Comparison of ENCODE assay signal across 1 cellular context in the genomic region with DNA sequence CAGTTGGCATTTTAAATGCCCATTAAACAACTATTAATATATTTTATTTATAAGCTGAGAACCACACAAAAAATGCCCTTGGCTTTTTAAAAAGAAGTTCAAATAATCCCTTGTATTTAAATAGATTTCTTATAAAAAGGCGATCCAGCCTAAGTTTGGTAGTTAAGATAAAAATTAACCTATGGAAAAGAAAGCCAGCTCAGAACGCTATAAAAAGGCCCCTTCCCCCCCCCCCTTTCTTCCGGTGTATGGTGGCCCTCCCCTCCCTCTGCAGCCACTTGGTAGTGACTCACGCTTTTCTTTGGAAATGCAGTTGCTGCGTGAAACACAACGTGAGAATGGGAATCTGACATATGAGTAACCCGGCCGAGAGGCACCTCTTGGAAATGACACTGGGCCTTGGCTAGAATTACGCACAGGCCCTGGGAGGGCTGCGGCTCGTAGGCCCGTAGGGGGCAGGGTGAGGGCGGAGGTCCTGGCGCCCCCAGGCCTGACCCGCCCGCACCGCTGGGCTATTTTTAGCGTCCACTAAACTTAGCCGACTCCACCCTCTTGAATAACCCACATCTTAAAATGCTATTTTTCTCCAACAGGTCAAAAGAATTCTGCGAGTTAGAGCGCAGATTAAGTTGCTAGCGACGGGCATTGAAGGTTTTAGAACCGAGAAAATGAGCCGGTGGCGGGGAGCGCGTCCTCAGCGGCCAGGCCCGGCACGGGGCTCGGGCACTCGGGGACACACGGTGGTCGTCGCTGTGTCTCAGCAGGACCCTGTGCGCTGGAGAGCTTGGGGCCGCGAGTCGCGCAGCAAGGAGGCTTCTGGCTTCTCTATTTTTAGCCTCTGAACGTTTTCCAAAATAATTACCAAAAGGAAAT.
TF ChIP-seq lines count a peak whose summit lies in the region.

No MANE protein-coding gene starts in this region.

TF ChIP-seq in IMR-90, 13 proteins besides CTCF, POLR2A, EP300 and RAD21 (continued from another document):
- TF ChIP-seq, protein P1, sequence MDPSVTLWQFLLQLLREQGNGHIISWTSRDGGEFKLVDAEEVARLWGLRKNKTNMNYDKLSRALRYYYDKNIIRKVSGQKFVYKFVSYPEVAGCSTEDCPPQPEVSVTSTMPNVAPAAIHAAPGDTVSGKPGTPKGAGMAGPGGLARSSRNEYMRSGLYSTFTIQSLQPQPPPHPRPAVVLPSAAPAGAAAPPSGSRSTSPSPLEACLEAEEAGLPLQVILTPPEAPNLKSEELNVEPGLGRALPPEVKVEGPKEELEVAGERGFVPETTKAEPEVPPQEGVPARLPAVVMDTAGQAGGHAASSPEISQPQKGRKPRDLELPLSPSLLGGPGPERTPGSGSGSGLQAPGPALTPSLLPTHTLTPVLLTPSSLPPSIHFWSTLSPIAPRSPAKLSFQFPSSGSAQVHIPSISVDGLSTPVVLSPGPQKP (IDR thresholded peaks at IDR 0.05; ENCODE audit: borderline replicate concordance, low read depth, low read length): no peak
- TF ChIP-seq CHD1 (IDR thresholded peaks at IDR 0.05; ENCODE audit: low read depth, low read length) (peak; percentile 98; the same call in 1 of the 2 replicates), FOS (IDR thresholded peaks at IDR 0.05; ENCODE audit: low read depth, low read length) (peak; percentile 99)
TF ChIP-seq in IMR-90: peak in this region for 7.
